9 cellular contexts compared by ENCODE assay signal in genomic region chr17:47850692-47851573, GRCh38. TPM values are rescaled to one million over a fixed set of nuclear protein-coding genes. Genes with fewer than 3 reads are reported as not detected.
A peak's percentile ranks its signal among the peaks of the same experiment; 100 is the strongest.
DNase-seq lines count a peak whose midpoint lies in the region; ATAC-seq, FAIRE-seq and TF ChIP-seq lines count a peak whose summit lies in the region.
"Had no signal": no experiment of that assay in that cellular context is flagged by ENCODE, and none has a peak within 500 bp of the region (broad histone marks: within the 10 kb centered on the region; RNA-seq: fewer than 3 reads in every experiment).

SP6 (minus strand) TSS chr17:47851163; CDS start chr17:47848429, 2,734 bp downstream.

- peak within 1 kb of the TSS; percentile 18; the same call in 1 of the 2 replicates for H3K4me2 ChIP-seq in IMR-90 (ENCODE audit: low read depth, low read length)

- no peak within 1 kb of the TSS for H3K14ac ChIP-seq in IMR-90 (replicated peaks; ENCODE audit: low read depth, low read length)

- TF ChIP-seq CTCF in AG09309 (IDR thresholded peaks at IDR 0.05; ENCODE audit: control insufficient read depth, insufficient read depth, low read depth, low read length, missing control alignments): peak; percentile 12
- peak; percentile 29; the same call in 1 of the 2 replicates for TF ChIP-seq CTCF in IMR-90 (conservative IDR thresholded peaks at IDR 0.05; ENCODE audit: low read depth, low read length)

- no peak for FAIRE-seq in small intestine (lab: Jason Lieb, UNC)

- no peaks in the 10 kb centered on the region for H3K79me1 ChIP-seq in IMR-90 (ENCODE audit: low read depth in 1 of 2, low read length in 2 of 2)

- H2BK20ac ChIP-seq in IMR-90 (ENCODE audit: low read depth, low read length): no peak within 1 kb of the TSS

- H2BK5ac ChIP-seq in IMR-90 (ENCODE audit: low read depth, low read length, poor library complexity, severe bottlenecking): no peak within 1 kb of the TSS

- H4K8ac ChIP-seq in IMR-90 (ENCODE audit: low read depth in 2 of 2, low read length in 2 of 2): no peak within 1 kb of the TSS

- no peak within 1 kb of the TSS; the same call in 1 of the 2 replicates for H3K4ac ChIP-seq in IMR-90 (ENCODE audit: low read depth, low read length)

- no peaks in the 10 kb centered on the region for H4K20me1 ChIP-seq in IMR-90 (ENCODE audit: insufficient read depth, low read length)

- H3K27me3 ChIP-seq in IMR-90 (ENCODE audit: control insufficient read depth, insufficient read depth, low read length): peaks cover 91% of the 10 kb centered on the region
- H3K27me3 ChIP-seq in adipocyte (replicated peaks; ENCODE audit: control insufficient read depth, insufficient read depth, low read length): peaks cover 82% of the 10 kb centered on the region
- peaks cover 65% of the 10 kb centered on the region for H3K27me3 ChIP-seq in iPS DF 6.9 (ENCODE audit: control insufficient read depth, insufficient read depth, low read length)
- peaks cover 0 to 40% of the 10 kb centered on the region in 2 donors for H3K27me3 ChIP-seq in small intestine (ENCODE audit: control insufficient read depth in 2 of 2, insufficient read depth in 2 of 2, low read length in 2 of 2)

- H3K36me3 ChIP-seq in IMR-90 (ENCODE audit: control insufficient read depth, insufficient read depth, low read length) (no peaks in the 10 kb centered on the region), adipocyte (ENCODE audit: control insufficient read depth, insufficient read depth, low read length, severe bottlenecking) (no peaks in the 10 kb centered on the region), iPS DF 6.9 (ENCODE audit: control insufficient read depth, insufficient read depth, low read length) (no peaks in the 10 kb centered on the region), small intestine (ENCODE audit: control insufficient read depth in 2 of 2, insufficient read depth in 2 of 2, low read length in 2 of 2) (peaks cover 0 to 4% of the 10 kb centered on the region in 2 donors)
- H3K36me3 ChIP-seq: neutrophil had no signal

- H4K5ac ChIP-seq in IMR-90 (ENCODE audit: low read depth, low read length): no peak within 1 kb of the TSS

- H3K56ac ChIP-seq in IMR-90 (ENCODE audit: extremely low read depth, insufficient read depth, low read length): no peak within 1 kb of the TSS

- H3K9me3 ChIP-seq in IMR-90 (ENCODE audit: control insufficient read depth, insufficient read depth, low read length) (no peaks in the 10 kb centered on the region), adipocyte (ENCODE audit: control insufficient read depth, low read length) (no peaks in the 10 kb centered on the region), iPS DF 6.9 (ENCODE audit: control insufficient read depth, insufficient read depth, low read length) (no peaks in the 10 kb centered on the region), small intestine (ENCODE audit: control insufficient read depth, low read depth) (no peaks in the 10 kb centered on the region)
- H3K9me3 ChIP-seq: neutrophil had no signal

- intact Hi-C loops in IMR-90 (cut with micrococcal nuclease): no loop called here

- H2AFZ ChIP-seq in IMR-90 (replicated peaks; ENCODE audit: low read length, poor library complexity): peak within 1 kb of the TSS; percentile 88

- peak within 1 kb of the TSS; percentile 30; the same call in 1 of the 2 replicates for H2AK5ac ChIP-seq in IMR-90 (ENCODE audit: low read depth, low read length)

- no peak within 1 kb of the TSS for H3K9ac ChIP-seq in IMR-90 (ENCODE audit: low read depth, low read length)
- H3K9ac ChIP-seq in adipocyte (ENCODE audit: low read length): no peak within 1 kb of the TSS

- no peak for DNase-seq in AG09309 (ENCODE audit: low read depth)
- DNase-seq in IMR-90: peak; percentile 51
- DNase-seq in T follicular helper cell (ENCODE audit: low read depth): peak; percentile 38
- DNase-seq in adipocyte (ENCODE audit: low read depth): peak; percentile 72
- no peak for DNase-seq in iPS DF 6.9 (ENCODE audit: low read depth, low spot score)
- DNase-seq in small intestine: peak; percentile 92
- DNase-seq in pons (ENCODE audit: low spot score): no peak

- no peak within 1 kb of the TSS for H2BK120ac ChIP-seq in IMR-90 (ENCODE audit: low read depth, low read length)

- H3K27ac ChIP-seq in IMR-90 (ENCODE audit: insufficient read depth, low read length): no peak within 1 kb of the TSS
- H3K27ac ChIP-seq in iPS DF 6.9 (ENCODE audit: low read length): no peak within 1 kb of the TSS
- peak within 1 kb of the TSS in 1 of 2 donors; percentile 61 for H3K27ac ChIP-seq in small intestine (ENCODE audit: low read depth in 1 of 2, low read length in 1 of 2)
- H3K27ac ChIP-seq: neutrophil had no signal

- BruUV-seq in IMR-90 (replicated peaks; lab: Mats Ljungman, UMichigan): no TSS peak

- H3K23ac ChIP-seq in IMR-90 (ENCODE audit: low read depth, low read length): no peak within 1 kb of the TSS

- peak within 1 kb of the TSS; percentile 62 for H2AK9ac ChIP-seq in IMR-90 (replicated peaks; ENCODE audit: low read depth, low read length, poor library complexity)

- TF ChIP-seq RAD21 in IMR-90 (IDR thresholded peaks at IDR 0.05; ENCODE audit: low read length): 0 out of 2 replicates have a peak, but pooled peaks have one; percentile 12

- 13% methylated on average over 18 of the region's 71 CpGs; no CpG with 5 or more reads in 1 of the 2 experiments for WGBS in IMR-90 (ENCODE audit: extremely low coverage in 2 of 2, insufficient read length in 1 of 2), 2 experiments
- WGBS in iPS DF 6.9 (ENCODE audit: insufficient coverage, insufficient read length): no CpG with 5 or more reads among the region's 71 CpGs
- 2 to 4% (median 4%) methylated on average over 54 to 71 of the region's 71 CpGs for WGBS in small intestine, 3 donors

- dilution Hi-C loops in IMR-90 (cut with HindIII; ENCODE audit: low sequenced_read_pairs, unreplicated experiment): no loop called here

- CTCF ChIA-PET in IMR-90 (lab: Yijun Ruan, JAX): no interaction called here

- in situ Hi-C loops in IMR-90 (cut with MboI; ENCODE audit: low sequenced_read_pairs): no loop called here

- POLR2A ChIA-PET in IMR-90 (lab: Charles Lee; ENCODE audit: unreplicated experiment): no interaction called here

- H3K4me3 ChIP-seq in AG09309 (ENCODE audit: control insufficient read depth, low read depth, low read length) (peak within 1 kb of the TSS; percentile 50), IMR-90 (ENCODE audit: insufficient read depth, low read depth, low read length) (no peak within 1 kb of the TSS), adipocyte (ENCODE audit: low read length) (peak within 1 kb of the TSS; percentile 27), iPS DF 6.9 (ENCODE audit: low read length) (peak within 1 kb of the TSS; percentile 40; the same call in 1 of the 2 replicates), small intestine (ENCODE audit: low read depth in 1 of 2, low read length in 2 of 2) (peak within 1 kb of the TSS in 1 of 2 donors; percentile 61)

- no peak within 1 kb of the TSS for H3K18ac ChIP-seq in IMR-90 (ENCODE audit: low read depth, low read length)

- H2BK15ac ChIP-seq in IMR-90 (ENCODE audit: low read depth, low read length): no peak within 1 kb of the TSS

- H4K91ac ChIP-seq in IMR-90 (ENCODE audit: insufficient read depth, low read depth, low read length): no peak within 1 kb of the TSS

- no peak for TF ChIP-seq POLR2A in IMR-90 (IDR thresholded peaks at IDR 0.05; ENCODE audit: low read depth, low read length)

- H3K4me1 ChIP-seq in IMR-90 (ENCODE audit: control insufficient read depth, insufficient read depth, low read length) (no peaks in the 10 kb centered on the region), adipocyte (ENCODE audit: control insufficient read depth, insufficient read depth, low read length) (peaks cover 3% of the 10 kb centered on the region), iPS DF 6.9 (ENCODE audit: control insufficient read depth, insufficient read depth, low read length) (peaks cover 3% of the 10 kb centered on the region; the same call in 1 of the 2 replicates), small intestine (ENCODE audit: control insufficient read depth in 2 of 2, insufficient read depth in 1 of 2, low read depth in 1 of 2, low read length in 1 of 2) (peaks cover 0 to 6% of the 10 kb centered on the region in 2 donors)

- ATAC-seq in IMR-90 (ENCODE audit: low read depth) (peak; percentile 91), GM21576 (IDR thresholded peaks at IDR 0.05; ENCODE audit: unreplicated experiment) (no peak)

- no peaks in the 10 kb centered on the region for H3K9me1 ChIP-seq in IMR-90 (ENCODE audit: insufficient read depth, low read length)

TF ChIP-seq in IMR-90, 13 proteins besides CTCF, POLR2A, EP300 and RAD21:
- TF ChIP-seq SMC3 (IDR thresholded peaks at IDR 0.05; ENCODE audit: low read depth, low read length): peak; percentile 17; the same call in 1 of the 2 replicates
- TF ChIP-seq RCOR1 (IDR thresholded peaks at IDR 0.05; ENCODE audit: insufficient replicate concordance, low read length): no peak

RNA-seq across cellular contexts. Expression of gene SP6, which starts in this region (rescaled TPM):
- under 0.01 TPM in 2 replicates for total RNA-seq in IMR-90 (2012; rRNA removed)
- polyA plus RNA-seq in IMR-90 (2012; rRNA removed) (0.31 and 0.32 TPM in 2 replicates), small intestine (1 to 10 TPM; 1.6 to 3.8 (median 2.5) TPM)
- 0.14 and 0.24 TPM in 2 replicates for polyA plus RNA-seq in IMR-90 (2012; cell fraction: cytosol; rRNA removed)
- 0.34 and 0.51 TPM in 2 replicates for polyA plus RNA-seq in IMR-90 (2012; cell fraction: nucleus; rRNA removed; ENCODE audit: low replicate concordance)

Comparison
In these comparisons a context has a peak if more than half of its experiments do, and no peak if none do; other contexts are left out.
1. Peak in DNase-seq, ATAC-seq and H3K4me2 ChIP-seq in IMR-90; RNA of the gene not detected or under 1 TPM.
2. DNase-seq: peak in T follicular helper cell (single experiment), adipocyte (single experiment) and small intestine (single experiment); none in AG09309 (single experiment), iPS DF 6.9 (single experiment) and pons (single experiment).